1 cellular context compared by ENCODE assay signal in genomic region chr11:3044004-3044403, GRCh38.
TF ChIP-seq lines count a peak whose summit lies in the region.

No MANE protein-coding gene starts in this region.

TF ChIP-seq in WTC11, 78 proteins besides CTCF, POLR2A, EP300 and RAD21 (continued from another document):
- TF ChIP-seq, protein P1, sequence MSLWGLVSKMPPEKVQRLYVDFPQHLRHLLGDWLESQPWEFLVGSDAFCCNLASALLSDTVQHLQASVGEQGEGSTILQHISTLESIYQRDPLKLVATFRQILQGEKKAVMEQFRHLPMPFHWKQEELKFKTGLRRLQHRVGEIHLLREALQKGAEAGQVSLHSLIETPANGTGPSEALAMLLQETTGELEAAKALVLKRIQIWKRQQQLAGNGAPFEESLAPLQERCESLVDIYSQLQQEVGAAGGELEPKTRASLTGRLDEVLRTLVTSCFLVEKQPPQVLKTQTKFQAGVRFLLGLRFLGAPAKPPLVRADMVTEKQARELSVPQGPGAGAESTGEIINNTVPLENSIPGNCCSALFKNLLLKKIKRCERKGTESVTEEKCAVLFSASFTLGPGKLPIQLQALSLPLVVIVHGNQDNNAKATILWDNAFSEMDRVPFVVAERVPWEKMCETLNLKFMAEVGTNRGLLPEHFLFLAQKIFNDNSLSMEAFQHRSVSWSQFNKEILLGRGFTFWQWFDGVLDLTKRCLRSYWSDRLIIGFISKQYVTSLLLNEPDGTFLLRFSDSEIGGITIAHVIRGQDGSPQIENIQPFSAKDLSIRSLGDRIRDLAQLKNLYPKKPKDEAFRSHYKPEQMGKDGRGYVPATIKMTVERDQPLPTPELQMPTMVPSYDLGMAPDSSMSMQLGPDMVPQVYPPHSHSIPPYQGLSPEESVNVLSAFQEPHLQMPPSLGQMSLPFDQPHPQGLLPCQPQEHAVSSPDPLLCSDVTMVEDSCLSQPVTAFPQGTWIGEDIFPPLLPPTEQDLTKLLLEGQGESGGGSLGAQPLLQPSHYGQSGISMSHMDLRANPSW (CRISPR knock-in tag; conservative IDR thresholded peaks at IDR 0.05; ENCODE audit: low read depth): no peak
- TF ChIP-seq NFATC4 (CRISPR knock-in tag; IDR thresholded peaks at IDR 0.05): no peak
- TF ChIP-seq GABPB1 (CRISPR knock-in tag; IDR thresholded peaks at IDR 0.05): no peak
- no peak for TF ChIP-seq NR1H2 (CRISPR knock-in tag; IDR thresholded peaks at IDR 0.05)
- TF ChIP-seq, protein P2, sequence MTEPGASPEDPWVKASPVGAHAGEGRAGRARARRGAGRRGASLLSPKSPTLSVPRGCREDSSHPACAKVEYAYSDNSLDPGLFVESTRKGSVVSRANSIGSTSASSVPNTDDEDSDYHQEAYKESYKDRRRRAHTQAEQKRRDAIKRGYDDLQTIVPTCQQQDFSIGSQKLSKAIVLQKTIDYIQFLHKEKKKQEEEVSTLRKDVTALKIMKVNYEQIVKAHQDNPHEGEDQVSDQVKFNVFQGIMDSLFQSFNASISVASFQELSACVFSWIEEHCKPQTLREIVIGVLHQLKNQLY (CRISPR knock-in tag; IDR thresholded peaks at IDR 0.05): no peak
- TF ChIP-seq, protein P3, sequence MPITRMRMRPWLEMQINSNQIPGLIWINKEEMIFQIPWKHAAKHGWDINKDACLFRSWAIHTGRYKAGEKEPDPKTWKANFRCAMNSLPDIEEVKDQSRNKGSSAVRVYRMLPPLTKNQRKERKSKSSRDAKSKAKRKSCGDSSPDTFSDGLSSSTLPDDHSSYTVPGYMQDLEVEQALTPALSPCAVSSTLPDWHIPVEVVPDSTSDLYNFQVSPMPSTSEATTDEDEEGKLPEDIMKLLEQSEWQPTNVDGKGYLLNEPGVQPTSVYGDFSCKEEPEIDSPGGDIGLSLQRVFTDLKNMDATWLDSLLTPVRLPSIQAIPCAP (CRISPR knock-in tag; IDR thresholded peaks at IDR 0.05): no peak
- TF ChIP-seq TEAD4 (CRISPR knock-in tag; IDR thresholded peaks at IDR 0.05): no peak
